ENCODE assay signal across 1 cellular context in the genomic region with DNA sequence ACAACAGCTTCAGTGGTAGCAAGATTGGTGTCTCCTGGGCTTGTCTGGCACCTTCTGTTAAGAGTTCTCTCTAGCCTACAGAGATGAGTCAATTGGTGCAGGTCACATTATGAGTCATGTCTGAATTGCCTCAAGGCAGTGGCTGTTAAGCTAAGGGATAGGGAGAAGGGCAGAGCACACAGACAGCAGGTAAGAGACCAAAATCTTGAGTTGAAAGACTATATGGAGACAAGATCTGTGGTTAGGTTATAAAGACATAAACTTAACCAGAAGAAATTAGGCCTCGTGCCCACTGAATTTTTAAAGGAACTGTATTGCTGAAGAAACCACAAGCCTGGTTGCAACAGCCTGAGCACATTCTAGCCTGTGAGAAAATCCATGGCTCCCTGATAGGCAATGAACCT.
TF ChIP-seq lines count a peak whose summit lies in the region.

No MANE protein-coding gene starts in this region.

TF ChIP-seq in WTC11, 78 proteins besides CTCF, POLR2A, EP300 and RAD21 (continued from another document):
- TF ChIP-seq ZNF281 (CRISPR knock-in tag; IDR thresholded peaks at IDR 0.05), result no peak
